1 cellular context compared by ENCODE assay signal in genomic region chr9:133904371-133905090, GRCh38.
TF ChIP-seq lines count a peak whose summit lies in the region.

No MANE protein-coding gene starts in this region.

TF ChIP-seq in WTC11, 78 proteins besides CTCF, POLR2A, EP300 and RAD21:
- TF ChIP-seq NR1H2 (CRISPR knock-in tag; IDR thresholded peaks at IDR 0.05) (no peak), SOX15 (CRISPR knock-in tag; IDR thresholded peaks at IDR 0.05) (no peak), ERG (CRISPR knock-in tag; IDR thresholded peaks at IDR 0.05) (no peak), ARID4B (CRISPR knock-in tag; IDR thresholded peaks at IDR 0.05; ENCODE audit: borderline replicate concordance) (no peak), HMGA2 (CRISPR knock-in tag; IDR thresholded peaks at IDR 0.05) (no peak), NR2C2 (CRISPR knock-in tag; IDR thresholded peaks at IDR 0.05) (no peak), OVOL2 (CRISPR knock-in tag; IDR thresholded peaks at IDR 0.05; ENCODE audit: borderline replicate concordance) (no peak), ZNF121 (CRISPR knock-in tag; IDR thresholded peaks at IDR 0.05) (no peak), GRHL2 (CRISPR knock-in tag; IDR thresholded peaks at IDR 0.05; ENCODE audit: insufficient replicate concordance, severe bottlenecking) (no peak), GABPB1 (CRISPR knock-in tag; IDR thresholded peaks at IDR 0.05) (no peak), NFATC4 (CRISPR knock-in tag; IDR thresholded peaks at IDR 0.05) (no peak), NFE2L1 (CRISPR knock-in tag; IDR thresholded peaks at IDR 0.05) (no peak), ETV6 (CRISPR knock-in tag; IDR thresholded peaks at IDR 0.05) (no peak)
- TF ChIP-seq, protein P1, sequence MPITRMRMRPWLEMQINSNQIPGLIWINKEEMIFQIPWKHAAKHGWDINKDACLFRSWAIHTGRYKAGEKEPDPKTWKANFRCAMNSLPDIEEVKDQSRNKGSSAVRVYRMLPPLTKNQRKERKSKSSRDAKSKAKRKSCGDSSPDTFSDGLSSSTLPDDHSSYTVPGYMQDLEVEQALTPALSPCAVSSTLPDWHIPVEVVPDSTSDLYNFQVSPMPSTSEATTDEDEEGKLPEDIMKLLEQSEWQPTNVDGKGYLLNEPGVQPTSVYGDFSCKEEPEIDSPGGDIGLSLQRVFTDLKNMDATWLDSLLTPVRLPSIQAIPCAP (CRISPR knock-in tag; IDR thresholded peaks at IDR 0.05), result no peak
- TF ChIP-seq, protein P2, sequence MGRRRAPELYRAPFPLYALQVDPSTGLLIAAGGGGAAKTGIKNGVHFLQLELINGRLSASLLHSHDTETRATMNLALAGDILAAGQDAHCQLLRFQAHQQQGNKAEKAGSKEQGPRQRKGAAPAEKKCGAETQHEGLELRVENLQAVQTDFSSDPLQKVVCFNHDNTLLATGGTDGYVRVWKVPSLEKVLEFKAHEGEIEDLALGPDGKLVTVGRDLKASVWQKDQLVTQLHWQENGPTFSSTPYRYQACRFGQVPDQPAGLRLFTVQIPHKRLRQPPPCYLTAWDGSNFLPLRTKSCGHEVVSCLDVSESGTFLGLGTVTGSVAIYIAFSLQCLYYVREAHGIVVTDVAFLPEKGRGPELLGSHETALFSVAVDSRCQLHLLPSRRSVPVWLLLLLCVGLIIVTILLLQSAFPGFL (CRISPR knock-in tag; IDR thresholded peaks at IDR 0.05; ENCODE audit: borderline replicate concordance), result no peak
